ENCODE assay signal across 20 cellular contexts in genomic region chr7:139560678-139561077, GRCh38. TPM values are rescaled to one million over a fixed set of nuclear protein-coding genes. Genes with fewer than 3 reads are reported as not detected.
DNase-seq lines count a peak whose midpoint lies in the region; ATAC-seq and TF ChIP-seq lines count a peak whose summit lies in the region.
"Had no signal": no experiment of that assay in that cellular context is flagged by ENCODE, and none has a peak within 500 bp of the region (broad histone marks: within the 10 kb centered on the region; RNA-seq: fewer than 3 reads in every experiment).

No MANE protein-coding gene starts in this region.

- no peak for ATAC-seq in HG02759 (IDR thresholded peaks at IDR 0.05; ENCODE audit: unreplicated experiment)
- ATAC-seq in HG03039 (IDR thresholded peaks at IDR 0.05; ENCODE audit: unreplicated experiment), result no peak

- no peaks in the 10 kb centered on the region for H3K9me3 ChIP-seq in right atrium auricular region
- H3K9me3 ChIP-seq: neutrophil, right lobe of liver had no signal

- DNase-seq in cardiac septum (ENCODE audit: low spot score) (peak; percentile 68), right atrium auricular region (ENCODE audit: low spot score) (no peak), NCI-H2171 (lab: John Stamatoyannopoulos, UW) (peak; percentile 97), SHP77 treated with DMSO at 0.1 percent for 48 hours (lab: John Stamatoyannopoulos, UW) (peak; percentile 86), type B pancreatic cell (ENCODE audit: extremely low spot score, unreplicated experiment) (peak; percentile 62)
- DNase-seq in stimulated activated CD8-positive, alpha-beta memory T cell treated with anti-CD3 and anti-CD28 coated beads, Interleukin-4, amount 100 ng/mL, for 48 hours, result no peak
- DNase-seq: activated CD4-positive, alpha-beta T cell treated with anti-CD3 and anti-CD28 coated beads for 4 hours; activated CD8-positive, alpha-beta memory T cell treated with anti-CD3 and anti-CD28 coated beads, Interleukin-2, amount 50 U/mL, for 4 hours; activated naive CD4-positive, alpha-beta T cell; CD4-positive, CD25-positive, alpha-beta regulatory T cell; dermis blood vessel endothelial cell; NCI-H1694; right lobe of liver; stimulated activated CD4-positive, alpha-beta T cell treated with anti-CD3 and anti-CD28 coated beads, Interleukin-2, amount 100 ng/mL, for 24 hours had no signal

- H3K4me3 ChIP-seq in right atrium auricular region, result no peak overlapping the region
- H3K4me3 ChIP-seq: right lobe of liver had no signal

- intact Hi-C loops in cardiac septum (cut with DNase I), result no loop called here

- no peak for TF ChIP-seq CTCF in right atrium auricular region (IDR thresholded peaks at IDR 0.05)
- no peak for TF ChIP-seq CTCF in type B pancreatic cell (conservative IDR thresholded peaks at IDR 0.05)

- no peaks in the 10 kb centered on the region for H3K36me3 ChIP-seq in right atrium auricular region

- H3K9me3 Mint-ChIP-seq in type B pancreatic cell, result peaks cover 4% of the 10 kb centered on the region

- peaks cover 19% of the 10 kb centered on the region for H3K36me3 Mint-ChIP-seq in type B pancreatic cell
- H3K36me3 Mint-ChIP-seq: CD4-positive, CD25-positive, alpha-beta regulatory T cell had no signal

- H3K27me3 ChIP-seq in right atrium auricular region, result no peaks in the 10 kb centered on the region
- H3K27me3 ChIP-seq: neutrophil, right lobe of liver had no signal

- no peak overlapping the region for H3K27ac ChIP-seq in right atrium auricular region
- H3K27ac ChIP-seq: KMS-11, neutrophil, right lobe of liver had no signal

- no peaks in the 10 kb centered on the region for H3K4me1 Mint-ChIP-seq in type B pancreatic cell (ENCODE audit: unreplicated experiment)
- H3K4me1 Mint-ChIP-seq: memory B cell had no signal

- no peaks in the 10 kb centered on the region for H3K27me3 Mint-ChIP-seq in type B pancreatic cell

- H3K4me1 ChIP-seq in right atrium auricular region, result no peaks in the 10 kb centered on the region
- H3K4me1 ChIP-seq: right lobe of liver had no signal

- no peak overlapping the region for H3K4me3 Mint-ChIP-seq in type B pancreatic cell
- H3K4me3 Mint-ChIP-seq: CD4-positive, CD25-positive, alpha-beta regulatory T cell; memory B cell had no signal

- no peak overlapping the region for H3K27ac Mint-ChIP-seq in type B pancreatic cell
- H3K27ac Mint-ChIP-seq: memory B cell had no signal

RNA-seq across cellular contexts. Expression of gene CLEC2L, which starts 37.2 kb away (rescaled TPM):
- total RNA-seq in cardiac septum, result not detected
- not detected for total RNA-seq in right atrium auricular region
- total RNA-seq in type B pancreatic cell (ENCODE audit: low replicate concordance), result 0.21 and 0.34 TPM in 2 replicates
- total RNA-seq: dermis blood vessel endothelial cell, right lobe of liver, SK-MEL-5 had no signal

Comparison
In these comparisons a context has a peak if more than half of its experiments do, and no peak if none do; other contexts are left out.
1. DNase-seq: peak in cardiac septum (single experiment), NCI-H2171 (single experiment), SHP77 treated with DMSO at 0.1 percent for 48 hours (single experiment) and type B pancreatic cell (single experiment); none in right atrium auricular region (single experiment) and stimulated activated CD8-positive, alpha-beta memory T cell treated with anti-CD3 and anti-CD28 coated beads, Interleukin-4, amount 100 ng/mL, for 48 hours (single experiment).